1 cellular context compared by ENCODE assay signal in genomic region chr9:5626727-5627634, GRCh38.
TF ChIP-seq lines count a peak whose summit lies in the region.

No MANE protein-coding gene starts in this region.

TF ChIP-seq in HCT116, 20 proteins besides CTCF, POLR2A, EP300 and RAD21 (continued from another document):
- TF ChIP-seq MAX (IDR thresholded peaks at IDR 0.05) (no peak), ELF1 (IDR thresholded peaks at IDR 0.05; ENCODE audit: borderline replicate concordance, low read depth) (no peak), CBX3 (IDR thresholded peaks at IDR 0.05; ENCODE audit: low read depth) (no peak), SIN3A (IDR thresholded peaks at IDR 0.05; ENCODE audit: low read depth) (no peak), POLR2AphosphoS5 (IDR thresholded peaks at IDR 0.05; ENCODE audit: low read depth, low read length) (no peak), SRF (IDR thresholded peaks at IDR 0.05; ENCODE audit: low read depth) (no peak)
